1 cellular context compared by ENCODE assay signal in genomic region chr1:8239306-8240023, GRCh38.
A peak's percentile ranks its signal among the peaks of the same experiment; 100 is the strongest.
TF ChIP-seq lines count a peak whose summit lies in the region.

No MANE protein-coding gene starts in this region.

TF ChIP-seq in HepG2, 621 proteins besides CTCF, POLR2A, EP300 and RAD21 (continued from another document and continues in another):
- no peak; the same call in 1 of the 2 replicates for TF ChIP-seq ZSCAN5A (CRISPR knock-in tag; IDR thresholded peaks at IDR 0.05; ENCODE audit: borderline replicate concordance)
- TF ChIP-seq RBFOX2 (IDR thresholded peaks at IDR 0.05; ENCODE audit: low read depth, low read length), result peak; percentile 64; the same call in 1 of the 2 replicates
- TF ChIP-seq NFYC (CRISPR knock-in tag; IDR thresholded peaks at IDR 0.05), result no peak
- peak; percentile 33; the same call in 1 of the 2 replicates for TF ChIP-seq BCL6 (CRISPR knock-in tag; IDR thresholded peaks at IDR 0.05)
- no peak for TF ChIP-seq ZNF383 (CRISPR knock-in tag; IDR thresholded peaks at IDR 0.05; ENCODE audit: borderline replicate concordance)
- TF ChIP-seq ZIK1 (CRISPR knock-in tag; IDR thresholded peaks at IDR 0.05; ENCODE audit: borderline replicate concordance, low read depth), result no peak
- TF ChIP-seq, protein P1, sequence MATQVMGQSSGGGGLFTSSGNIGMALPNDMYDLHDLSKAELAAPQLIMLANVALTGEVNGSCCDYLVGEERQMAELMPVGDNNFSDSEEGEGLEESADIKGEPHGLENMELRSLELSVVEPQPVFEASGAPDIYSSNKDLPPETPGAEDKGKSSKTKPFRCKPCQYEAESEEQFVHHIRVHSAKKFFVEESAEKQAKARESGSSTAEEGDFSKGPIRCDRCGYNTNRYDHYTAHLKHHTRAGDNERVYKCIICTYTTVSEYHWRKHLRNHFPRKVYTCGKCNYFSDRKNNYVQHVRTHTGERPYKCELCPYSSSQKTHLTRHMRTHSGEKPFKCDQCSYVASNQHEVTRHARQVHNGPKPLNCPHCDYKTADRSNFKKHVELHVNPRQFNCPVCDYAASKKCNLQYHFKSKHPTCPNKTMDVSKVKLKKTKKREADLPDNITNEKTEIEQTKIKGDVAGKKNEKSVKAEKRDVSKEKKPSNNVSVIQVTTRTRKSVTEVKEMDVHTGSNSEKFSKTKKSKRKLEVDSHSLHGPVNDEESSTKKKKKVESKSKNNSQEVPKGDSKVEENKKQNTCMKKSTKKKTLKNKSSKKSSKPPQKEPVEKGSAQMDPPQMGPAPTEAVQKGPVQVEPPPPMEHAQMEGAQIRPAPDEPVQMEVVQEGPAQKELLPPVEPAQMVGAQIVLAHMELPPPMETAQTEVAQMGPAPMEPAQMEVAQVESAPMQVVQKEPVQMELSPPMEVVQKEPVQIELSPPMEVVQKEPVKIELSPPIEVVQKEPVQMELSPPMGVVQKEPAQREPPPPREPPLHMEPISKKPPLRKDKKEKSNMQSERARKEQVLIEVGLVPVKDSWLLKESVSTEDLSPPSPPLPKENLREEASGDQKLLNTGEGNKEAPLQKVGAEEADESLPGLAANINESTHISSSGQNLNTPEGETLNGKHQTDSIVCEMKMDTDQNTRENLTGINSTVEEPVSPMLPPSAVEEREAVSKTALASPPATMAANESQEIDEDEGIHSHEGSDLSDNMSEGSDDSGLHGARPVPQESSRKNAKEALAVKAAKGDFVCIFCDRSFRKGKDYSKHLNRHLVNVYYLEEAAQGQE (IDR thresholded peaks at IDR 0.05; ENCODE audit: borderline replicate concordance in 1 of 2, low read depth in 1 of 2, low read length in 2 of 2), result no peak
- TF ChIP-seq MXI1 (IDR thresholded peaks at IDR 0.05; ENCODE audit: borderline replicate concordance, low read depth, low read length), result peak; percentile 57; the same call in 1 of the 3 replicates
- TF ChIP-seq JUN (CRISPR knock-in tag; IDR thresholded peaks at IDR 0.05), result no peak
- TF ChIP-seq ISL2 (CRISPR knock-in tag; IDR thresholded peaks at IDR 0.05), result 0 out of 2 replicates have a peak, but pooled peaks have one; percentile 6
- peak; percentile 63; the same call in 1 of the 2 replicates for TF ChIP-seq ZNF546 (CRISPR knock-in tag; conservative IDR thresholded peaks at IDR 0.05)
- TF ChIP-seq MBNL3 (CRISPR knock-in tag; conservative IDR thresholded peaks at IDR 0.05), result no peak
- TF ChIP-seq TOPORS (CRISPR knock-in tag; IDR thresholded peaks at IDR 0.05), result no peak
- no peak for TF ChIP-seq CBX1 (IDR thresholded peaks at IDR 0.05; ENCODE audit: low read depth)
- TF ChIP-seq, protein P2, sequence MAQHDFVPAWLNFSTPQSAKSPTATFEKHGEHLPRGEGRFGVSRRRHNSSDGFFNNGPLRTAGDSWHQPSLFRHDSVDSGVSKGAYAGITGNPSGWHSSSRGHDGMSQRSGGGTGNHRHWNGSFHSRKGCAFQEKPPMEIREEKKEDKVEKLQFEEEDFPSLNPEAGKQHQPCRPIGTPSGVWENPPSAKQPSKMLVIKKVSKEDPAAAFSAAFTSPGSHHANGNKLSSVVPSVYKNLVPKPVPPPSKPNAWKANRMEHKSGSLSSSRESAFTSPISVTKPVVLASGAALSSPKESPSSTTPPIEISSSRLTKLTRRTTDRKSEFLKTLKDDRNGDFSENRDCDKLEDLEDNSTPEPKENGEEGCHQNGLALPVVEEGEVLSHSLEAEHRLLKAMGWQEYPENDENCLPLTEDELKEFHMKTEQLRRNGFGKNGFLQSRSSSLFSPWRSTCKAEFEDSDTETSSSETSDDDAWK (CRISPR knock-in tag; IDR thresholded peaks at IDR 0.05), result no peak
- no peak for TF ChIP-seq HOXA7 (CRISPR knock-in tag; IDR thresholded peaks at IDR 0.05)
- TF ChIP-seq, protein P3, sequence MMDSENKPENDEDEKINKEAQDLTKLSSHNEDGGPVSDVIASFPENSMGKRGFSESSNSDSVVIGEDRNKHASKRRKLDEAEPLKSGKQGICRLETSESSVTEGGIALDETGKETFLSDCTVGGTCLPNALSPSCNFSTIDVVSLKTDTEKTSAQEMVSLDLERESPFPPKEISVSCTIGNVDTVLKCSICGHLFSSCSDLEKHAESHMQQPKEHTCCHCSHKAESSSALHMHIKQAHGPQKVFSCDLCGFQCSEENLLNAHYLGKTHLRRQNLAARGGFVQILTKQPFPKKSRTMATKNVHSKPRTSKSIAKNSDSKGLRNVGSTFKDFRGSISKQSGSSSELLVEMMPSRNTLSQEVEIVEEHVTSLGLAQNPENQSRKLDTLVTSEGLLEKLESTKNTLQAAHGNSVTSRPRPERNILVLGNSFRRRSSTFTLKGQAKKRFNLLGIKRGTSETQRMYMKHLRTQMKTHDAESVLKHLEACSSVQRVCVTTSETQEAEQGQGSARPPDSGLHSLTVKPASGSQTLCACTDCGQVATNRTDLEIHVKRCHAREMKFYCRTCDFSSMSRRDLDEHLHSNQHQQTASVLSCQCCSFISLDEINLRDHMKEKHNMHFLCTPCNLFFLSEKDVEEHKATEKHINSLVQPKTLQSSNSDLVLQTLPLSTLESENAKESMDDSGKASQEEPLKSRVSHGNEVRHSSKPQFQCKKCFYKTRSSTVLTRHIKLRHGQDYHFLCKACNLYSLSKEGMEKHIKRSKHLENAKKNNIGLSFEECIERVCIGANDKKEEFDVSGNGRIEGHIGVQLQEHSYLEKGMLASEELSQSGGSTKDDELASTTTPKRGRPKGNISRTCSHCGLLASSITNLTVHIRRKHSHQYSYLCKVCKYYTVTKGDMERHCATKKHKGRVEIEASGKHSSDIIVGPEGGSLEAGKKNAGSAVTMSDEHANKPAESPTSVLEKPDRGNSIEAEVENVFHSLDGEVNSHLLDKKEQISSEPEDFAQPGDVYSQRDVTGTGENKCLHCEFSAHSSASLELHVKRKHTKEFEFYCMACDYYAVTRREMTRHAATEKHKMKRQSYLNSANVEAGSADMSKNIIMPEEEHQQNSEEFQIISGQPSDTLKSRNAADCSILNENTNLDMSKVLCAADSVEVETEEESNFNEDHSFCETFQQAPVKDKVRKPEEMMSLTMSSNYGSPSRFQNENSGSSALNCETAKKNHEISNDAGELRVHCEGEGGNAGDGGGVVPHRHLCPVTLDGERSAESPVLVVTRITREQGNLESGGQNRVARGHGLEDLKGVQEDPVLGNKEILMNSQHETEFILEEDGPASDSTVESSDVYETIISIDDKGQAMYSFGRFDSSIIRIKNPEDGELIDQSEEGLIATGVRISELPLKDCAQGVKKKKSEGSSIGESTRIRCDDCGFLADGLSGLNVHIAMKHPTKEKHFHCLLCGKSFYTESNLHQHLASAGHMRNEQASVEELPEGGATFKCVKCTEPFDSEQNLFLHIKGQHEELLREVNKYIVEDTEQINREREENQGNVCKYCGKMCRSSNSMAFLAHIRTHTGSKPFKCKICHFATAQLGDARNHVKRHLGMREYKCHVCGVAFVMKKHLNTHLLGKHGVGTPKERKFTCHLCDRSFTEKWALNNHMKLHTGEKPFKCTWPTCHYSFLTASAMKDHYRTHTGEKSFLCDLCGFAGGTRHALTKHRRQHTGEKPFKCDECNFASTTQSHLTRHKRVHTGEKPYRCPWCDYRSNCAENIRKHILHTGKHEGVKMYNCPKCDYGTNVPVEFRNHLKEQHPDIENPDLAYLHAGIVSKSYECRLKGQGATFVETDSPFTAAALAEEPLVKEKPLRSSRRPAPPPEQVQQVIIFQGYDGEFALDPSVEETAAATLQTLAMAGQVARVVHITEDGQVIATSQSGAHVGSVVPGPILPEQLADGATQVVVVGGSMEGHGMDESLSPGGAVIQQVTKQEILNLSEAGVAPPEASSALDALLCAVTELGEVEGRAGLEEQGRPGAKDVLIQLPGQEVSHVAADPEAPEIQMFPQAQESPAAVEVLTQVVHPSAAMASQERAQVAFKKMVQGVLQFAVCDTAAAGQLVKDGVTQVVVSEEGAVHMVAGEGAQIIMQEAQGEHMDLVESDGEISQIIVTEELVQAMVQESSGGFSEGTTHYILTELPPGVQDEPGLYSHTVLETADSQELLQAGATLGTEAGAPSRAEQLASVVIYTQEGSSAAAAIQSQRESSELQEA (CRISPR knock-in tag; IDR thresholded peaks at IDR 0.05; ENCODE audit: not compliant biosample characterization), result no peak
- no peak for TF ChIP-seq ZNF619 (CRISPR knock-in tag; IDR thresholded peaks at IDR 0.05)
- TF ChIP-seq ZNF564 (CRISPR knock-in tag; IDR thresholded peaks at IDR 0.05), result 0 out of 2 replicates have a peak, but pooled peaks have one; percentile 32
- no peak for TF ChIP-seq ZNF597 (CRISPR knock-in tag; IDR thresholded peaks at IDR 0.05)
- TF ChIP-seq ZNF704 (CRISPR knock-in tag; IDR thresholded peaks at IDR 0.05; ENCODE audit: borderline replicate concordance), result no peak
- no peak for TF ChIP-seq IRF1 (CRISPR knock-in tag; IDR thresholded peaks at IDR 0.05; ENCODE audit: low read depth)
- no peak for TF ChIP-seq NONO (IDR thresholded peaks at IDR 0.05)
- TF ChIP-seq NONO (CRISPR knock-in tag; conservative IDR thresholded peaks at IDR 0.05), result no peak; the same call in 1 of the 2 replicates
- TF ChIP-seq ZNF260 (CRISPR knock-in tag; IDR thresholded peaks at IDR 0.05; ENCODE audit: borderline replicate concordance, low read depth), result no peak
- TF ChIP-seq ZNF451 (CRISPR knock-in tag; IDR thresholded peaks at IDR 0.05), result no peak
- peak; percentile 83; the same call in 1 of the 2 replicates for TF ChIP-seq TFDP1 (CRISPR knock-in tag; IDR thresholded peaks at IDR 0.05; ENCODE audit: borderline replicate concordance)
- peak; percentile 37; the same call in 1 of the 2 replicates for TF ChIP-seq ZNF710 (CRISPR knock-in tag; IDR thresholded peaks at IDR 0.05; ENCODE audit: borderline replicate concordance)
- TF ChIP-seq SALL1 (CRISPR knock-in tag; IDR thresholded peaks at IDR 0.05), result peak; percentile 84
- TF ChIP-seq ZFX (CRISPR knock-in tag; IDR thresholded peaks at IDR 0.05; ENCODE audit: low read depth), result peak; percentile 95
- TF ChIP-seq MAX (IDR thresholded peaks at IDR 0.05), result peak; percentile 96
- TF ChIP-seq DRAP1 (CRISPR knock-in tag; IDR thresholded peaks at IDR 0.05), result peak; percentile 58; the same call in 1 of the 2 replicates
- TF ChIP-seq TFAP4 (IDR thresholded peaks at IDR 0.05; ENCODE audit: borderline replicate concordance, low read depth), result peak; percentile 51; the same call in 1 of the 2 replicates
